In genomic region chr16:31676731-31677130, GRCh38 we compare ENCODE assay signal across 23 cellular contexts.
"Had no signal": no experiment of that assay in that cellular context is flagged by ENCODE, and none has a peak within 500 bp of the region (broad histone marks: within the 10 kb centered on the region; RNA-seq: fewer than 3 reads in every experiment).

No MANE protein-coding gene starts in this region.

- H3K27ac Mint-ChIP-seq: activated naive CD8-positive, alpha-beta T cell treated with anti-CD3 and anti-CD28 coated beads for 36 hours; activated T-cell treated with anti-CD3 and anti-CD28 coated beads, Interleukin-2, amount 50 U/mL, for 72 hours had no signal

- H3K4me1 ChIP-seq: breast epithelium, colonic mucosa, Peyer's patch, SJCRH30 had no signal

- H3K9ac ChIP-seq: SK-N-SH had no signal

- DNase-seq: activated CD4-positive, alpha-beta T cell treated with anti-CD3 and anti-CD28 coated beads, Interleukin-2, amount 50 U/mL, for 4 hours; activated CD8-positive, alpha-beta memory T cell treated with anti-CD3 and anti-CD28 coated beads for 24 hours; activated naive CD8-positive, alpha-beta T cell treated with anti-CD3 and anti-CD28 coated beads for 36 hours; activated T-cell treated with anti-CD3 and anti-CD28 coated beads, Interleukin-2, amount 50 U/mL, for 72 hours; aorta; caudate nucleus; colonic mucosa; NCI-H1092 treated with DMSO at 0.1 percent for 48 hours; NCI-H1417 treated with DMSO at 0.1 percent for 48 hours; NCI-H1694; NCI-H2029; NCI-H2107; NCI-H2171 treated with DMSO at 0.1 percent for 48 hours; NCI-H226; NCI-H526 treated with DMSO at 0.1 percent for 48 hours; NCI-H82; NK-92 treated with Interleukin-12 subunit alpha and Interleukin-12 subunit beta, amount 100 ng/mL, for 24 hours; Peyer's patch; Right ventricle myocardium superior; SJCRH30; SK-N-SH had no signal

- H3K4me3 Mint-ChIP-seq: activated naive CD8-positive, alpha-beta T cell treated with anti-CD3 and anti-CD28 coated beads for 36 hours had no signal

- H3K4me3 ChIP-seq: breast epithelium, colonic mucosa, Peyer's patch, SJCRH30 had no signal

- H3K27me3 ChIP-seq: colonic mucosa, Peyer's patch, SJCRH30 had no signal

- H3K4me2 ChIP-seq: SK-N-SH had no signal

- ATAC-seq: activated CD4-positive, CD25-positive, alpha-beta regulatory T cell treated with anti-CD3 and anti-CD28 coated beads, Interleukin-2, amount 50 U/mL, for 24 hours had no signal

- H3K9me3 ChIP-seq: breast epithelium, colonic mucosa, Peyer's patch, SJCRH30, SK-N-SH had no signal

- H3K9me2 ChIP-seq: SK-N-SH had no signal

- H3K36me3 ChIP-seq: breast epithelium, colonic mucosa, Peyer's patch, SJCRH30 had no signal
